ENCODE assay signal across 12 cellular contexts in the genomic region with DNA sequence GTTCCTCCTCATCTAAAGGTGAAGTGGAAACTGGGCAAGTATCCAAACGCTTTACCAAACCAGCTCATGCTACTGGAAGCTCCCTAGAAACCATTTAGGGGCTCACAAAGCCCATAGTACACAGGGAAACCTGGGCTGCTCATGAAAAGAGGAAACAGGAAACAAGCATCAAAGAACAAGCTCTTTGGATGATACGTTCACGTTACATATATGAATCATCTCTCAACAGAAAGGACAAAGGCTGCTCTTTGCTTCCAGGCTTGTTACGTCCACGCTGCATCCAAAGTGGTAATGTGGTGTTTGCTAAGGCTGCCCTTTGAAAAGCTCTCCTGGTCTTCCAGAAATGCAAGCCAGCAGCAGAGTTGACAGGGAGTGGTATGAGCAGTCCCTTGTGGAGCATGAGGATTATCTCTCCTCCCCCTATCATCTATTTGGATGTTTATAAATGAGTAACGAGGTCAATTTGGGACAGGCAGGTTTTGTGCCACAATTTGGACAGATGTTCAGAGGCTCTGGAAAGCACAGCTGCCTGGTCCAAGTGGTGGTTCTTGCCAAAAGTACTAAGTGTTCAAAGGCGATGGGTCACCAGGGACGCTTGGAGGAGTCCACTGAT.
DNase-seq lines count a peak whose midpoint lies in the region; ATAC-seq and TF ChIP-seq lines count a peak whose summit lies in the region.
"Had no signal": no experiment of that assay in that cellular context is flagged by ENCODE, and none has a peak within 500 bp of the region (broad histone marks: within the 10 kb centered on the region; RNA-seq: fewer than 3 reads in every experiment).

No MANE protein-coding gene starts in this region.

- no peak for TF ChIP-seq POLR2A in GM18505 (IDR thresholded peaks at IDR 0.05; ENCODE audit: borderline replicate concordance, extremely low read depth, insufficient read depth, insufficient read length)

- no peak for TF ChIP-seq CTCF in RWPE1 (conservative IDR thresholded peaks at IDR 0.05; ENCODE audit: low read depth)

- CTCF ChIA-PET in RWPE1 (lab: Yijun Ruan, JAX), result no interaction called here
- CTCF ChIA-PET in activated CD8-positive, alpha-beta T cell treated with anti-CD3 and anti-CD28 coated beads, Interleukin-2, amount 10 ng/mL, durations not matched to agents 7 days and 5 days (lab: Charles Lee), result interaction anchor here (0.5 kb wide), 1 partner anchor 9 kb away, joined by 3 read pairs; no protein-coding TSS in a partner anchor
- CTCF ChIA-PET in activated naive CD4-positive, alpha-beta T cell treated with anti-CD3 and anti-CD28 coated beads, Interleukin-2, amount 10 ng/mL, durations not matched to agents 7 days and 5 days (lab: Charles Lee), result no interaction called here

- no peak overlapping the region for H3K27ac ChIP-seq in RWPE1
- H3K27ac ChIP-seq: prostate gland had no signal

- POLR2A ChIA-PET in RWPE1 (lab: Yijun Ruan, JAX; ENCODE audit: low non-redundant PET), result no interaction called here
- POLR2A ChIA-PET in activated CD8-positive, alpha-beta T cell treated with anti-CD3 and anti-CD28 coated beads, Interleukin-2, amount 10 ng/mL, durations not matched to agents 7 days and 5 days (lab: Charles Lee), result no interaction called here

- ATAC-seq in GM18505 (IDR thresholded peaks at IDR 0.05; ENCODE audit: unreplicated experiment), result peak; percentile 70
- peak; percentile 78 for ATAC-seq in HG02759 (IDR thresholded peaks at IDR 0.05; ENCODE audit: unreplicated experiment)
- no peak for ATAC-seq in activated CD8-positive, alpha-beta T cell treated with anti-CD3 and anti-CD28 coated beads, Interleukin-2, amount 10 ng/mL, durations not matched to agents 7 days and 5 days

- peak; percentile 96 for DNase-seq in NCI-H2029 treated with DMSO at 0.1 percent for 48 hours (lab: John Stamatoyannopoulos, UW)
- peak; percentile 90 for DNase-seq in kidney tubule cell (ENCODE audit: low spot score)
- no peak for DNase-seq in RWPE1 (ENCODE audit: low spot score)
- DNase-seq in activated CD8-positive, alpha-beta T cell treated with anti-CD3 and anti-CD28 coated beads, Interleukin-2, amount 10 ng/mL, durations not matched to agents 7 days and 5 days, result no peak
- DNase-seq in activated naive CD4-positive, alpha-beta T cell treated with anti-CD3 and anti-CD28 coated beads, Interleukin-2, amount 10 ng/mL, durations not matched to agents 7 days and 5 days, result no peak
- DNase-seq in immature natural killer cell, result no peak
- DNase-seq: activated effector memory CD4-positive, alpha-beta T cell treated with Interleukin-2 at 50 U/mL for 16 hours; DMS 273 treated with DMSO at 0.1 percent for 48 hours; NCI-H187 had no signal

- H3K4me3 Mint-ChIP-seq in activated CD8-positive, alpha-beta T cell treated with anti-CD3 and anti-CD28 coated beads, Interleukin-2, amount 10 ng/mL, durations not matched to agents 7 days and 5 days, result no peak overlapping the region
- no peak overlapping the region for H3K4me3 Mint-ChIP-seq in activated naive CD4-positive, alpha-beta T cell treated with anti-CD3 and anti-CD28 coated beads, Interleukin-2, amount 10 ng/mL, durations not matched to agents 7 days and 5 days
- H3K4me3 Mint-ChIP-seq in immature natural killer cell, result no peak overlapping the region

- no peak overlapping the region for H3K27ac Mint-ChIP-seq in activated CD8-positive, alpha-beta T cell treated with anti-CD3 and anti-CD28 coated beads, Interleukin-2, amount 10 ng/mL, durations not matched to agents 7 days and 5 days
- no peak overlapping the region for H3K27ac Mint-ChIP-seq in activated naive CD4-positive, alpha-beta T cell treated with anti-CD3 and anti-CD28 coated beads, Interleukin-2, amount 10 ng/mL, durations not matched to agents 7 days and 5 days
- no peak overlapping the region for H3K27ac Mint-ChIP-seq in immature natural killer cell

- no peaks in the 10 kb centered on the region for H3K4me1 Mint-ChIP-seq in activated CD8-positive, alpha-beta T cell treated with anti-CD3 and anti-CD28 coated beads, Interleukin-2, amount 10 ng/mL, durations not matched to agents 7 days and 5 days (ENCODE audit: low read depth)
- no peaks in the 10 kb centered on the region for H3K4me1 Mint-ChIP-seq in activated naive CD4-positive, alpha-beta T cell treated with anti-CD3 and anti-CD28 coated beads, Interleukin-2, amount 10 ng/mL, durations not matched to agents 7 days and 5 days
- no peaks in the 10 kb centered on the region for H3K4me1 Mint-ChIP-seq in immature natural killer cell

- no peaks in the 10 kb centered on the region for H3K36me3 Mint-ChIP-seq in activated CD8-positive, alpha-beta T cell treated with anti-CD3 and anti-CD28 coated beads, Interleukin-2, amount 10 ng/mL, durations not matched to agents 7 days and 5 days (ENCODE audit: low read depth)
- H3K36me3 Mint-ChIP-seq in activated naive CD4-positive, alpha-beta T cell treated with anti-CD3 and anti-CD28 coated beads, Interleukin-2, amount 10 ng/mL, durations not matched to agents 7 days and 5 days, result no peaks in the 10 kb centered on the region
- H3K36me3 Mint-ChIP-seq in immature natural killer cell, result no peaks in the 10 kb centered on the region

- H3K9me3 Mint-ChIP-seq in activated CD8-positive, alpha-beta T cell treated with anti-CD3 and anti-CD28 coated beads, Interleukin-2, amount 10 ng/mL, durations not matched to agents 7 days and 5 days (ENCODE audit: insufficient read depth), result no peaks in the 10 kb centered on the region
- no peaks in the 10 kb centered on the region for H3K9me3 Mint-ChIP-seq in activated naive CD4-positive, alpha-beta T cell treated with anti-CD3 and anti-CD28 coated beads, Interleukin-2, amount 10 ng/mL, durations not matched to agents 7 days and 5 days
- H3K9me3 Mint-ChIP-seq in immature natural killer cell, result peaks cover 0 to 5% (median 0%) of the 10 kb centered on the region in 6 donors

- peaks cover 3% of the 10 kb centered on the region for H3K27me3 Mint-ChIP-seq in activated CD8-positive, alpha-beta T cell treated with anti-CD3 and anti-CD28 coated beads, Interleukin-2, amount 10 ng/mL, durations not matched to agents 7 days and 5 days (ENCODE audit: low read depth)
- H3K27me3 Mint-ChIP-seq in activated naive CD4-positive, alpha-beta T cell treated with anti-CD3 and anti-CD28 coated beads, Interleukin-2, amount 10 ng/mL, durations not matched to agents 7 days and 5 days, result no peaks in the 10 kb centered on the region
- peaks cover 1 to 12% (median 3%) of the 10 kb centered on the region in 3 donors for H3K27me3 Mint-ChIP-seq in immature natural killer cell (ENCODE audit: low read depth in 3 of 3)

Comparison
In these comparisons a context has a peak if more than half of its experiments do, and no peak if none do; other contexts are left out.
1. DNase-seq: peak in NCI-H2029 treated with DMSO at 0.1 percent for 48 hours (single experiment) and kidney tubule cell (single experiment); none in RWPE1 (single experiment), activated CD8-positive, alpha-beta T cell treated with anti-CD3 and anti-CD28 coated beads, Interleukin-2, amount 10 ng/mL, durations not matched to agents 7 days and 5 days (single experiment), activated naive CD4-positive, alpha-beta T cell treated with anti-CD3 and anti-CD28 coated beads, Interleukin-2, amount 10 ng/mL, durations not matched to agents 7 days and 5 days (single experiment) and immature natural killer cell (0 of 3).